ENCODE assay signal across 13 cellular contexts in genomic region chr14:102479107-102479506, GRCh38.
"Had no signal": no experiment of that assay in that cellular context is flagged by ENCODE, and none has a peak within 500 bp of the region (broad histone marks: within the 10 kb centered on the region; RNA-seq: fewer than 3 reads in every experiment).

No MANE protein-coding gene starts in this region.

- H3K27ac ChIP-seq: suprapubic skin had no signal

- H3K4me3 ChIP-seq: suprapubic skin had no signal

- H3K4me1 ChIP-seq: suprapubic skin had no signal

- H3K27me3 Mint-ChIP-seq: activated CD4-positive, alpha-beta memory T cell treated with anti-CD3 and anti-CD28 coated beads, Interleukin-2, amount 10 ng/mL, durations not matched to agents 7 days and 5 days; central memory CD8-positive, alpha-beta T cell; dendritic cell treated with granulocyte-macrophage colony-stimulating factor and Interleukin-4, amounts not matched to agents 40 ng/mL and 50 ng/mL, for 4 days had no signal

- H3K36me3 ChIP-seq: pancreas, suprapubic skin had no signal

- H3K9me3 ChIP-seq: pancreas, suprapubic skin had no signal

- H3K9me3 Mint-ChIP-seq: activated CD4-positive, alpha-beta memory T cell treated with anti-CD3 and anti-CD28 coated beads, Interleukin-2, amount 10 ng/mL, durations not matched to agents 7 days and 5 days had no signal

- H3K27ac Mint-ChIP-seq: activated CD4-positive, alpha-beta memory T cell treated with anti-CD3 and anti-CD28 coated beads, Interleukin-2, amount 10 ng/mL, durations not matched to agents 7 days and 5 days; dendritic cell treated with granulocyte-macrophage colony-stimulating factor and Interleukin-4, amounts not matched to agents 40 ng/mL and 50 ng/mL, for 4 days; nephron had no signal

- H3K4me3 Mint-ChIP-seq: activated CD4-positive, alpha-beta memory T cell treated with anti-CD3 and anti-CD28 coated beads, Interleukin-2, amount 10 ng/mL, durations not matched to agents 7 days and 5 days; central memory CD8-positive, alpha-beta T cell; dendritic cell treated with granulocyte-macrophage colony-stimulating factor and Interleukin-4, amounts not matched to agents 40 ng/mL and 50 ng/mL, for 4 days; nephron had no signal

- DNase-seq: activated CD4-positive, alpha-beta memory T cell treated with anti-CD3 and anti-CD28 coated beads, Interleukin-2, amount 10 ng/mL, durations not matched to agents 7 days and 5 days; activated CD4-positive, alpha-beta T cell treated with anti-CD3 and anti-CD28 coated beads for 1 hour; activated gamma-delta T cell treated with Interleukin-2 at 50 U/mL for 16 hours; activated T-cell treated with anti-CD3 and anti-CD28 coated beads, Interleukin-2, amount 50 U/mL, for 48 hours; hippocampal formation; retina; stimulated activated naive CD4-positive, alpha-beta T cell; T-helper 9 cell had no signal

- H3K27me3 ChIP-seq: pancreas, suprapubic skin had no signal
